9 cellular contexts compared by ENCODE assay signal in the genomic region with DNA sequence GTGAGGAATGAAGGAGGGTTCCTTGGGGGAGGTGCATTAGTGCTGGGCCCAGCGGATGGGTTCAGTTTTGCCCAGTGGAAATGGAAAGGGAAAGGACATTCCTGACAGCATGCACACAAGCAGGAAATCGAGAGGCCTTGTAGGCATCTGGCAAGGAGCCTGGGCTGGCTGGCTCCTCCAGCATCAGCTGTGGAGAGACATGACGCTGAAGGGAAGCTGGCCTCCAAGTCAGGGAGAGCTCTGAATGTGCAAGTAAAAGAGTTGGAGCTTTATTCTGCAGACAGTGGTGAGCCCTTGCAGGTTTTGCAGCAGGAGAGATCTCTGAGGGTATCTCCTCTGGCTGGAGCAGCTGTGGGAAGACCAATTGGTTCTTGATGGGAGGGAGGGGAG.
DNase-seq lines count a peak whose midpoint lies in the region; ATAC-seq and TF ChIP-seq lines count a peak whose summit lies in the region.
"Had no signal": no experiment of that assay in that cellular context is flagged by ENCODE, and none has a peak within 500 bp of the region (broad histone marks: within the 10 kb centered on the region; RNA-seq: fewer than 3 reads in every experiment).

No MANE protein-coding gene starts in this region.

- intact Hi-C loops in body of pancreas (cut with DNase I), result no loop called here

- ATAC-seq in body of pancreas (peak; percentile 75), HG03521 (IDR thresholded peaks at IDR 0.05; ENCODE audit: unreplicated experiment) (no peak), GM21381 (IDR thresholded peaks at IDR 0.05; ENCODE audit: unreplicated experiment) (no peak)

- TF ChIP-seq POLR2A in body of pancreas (IDR thresholded peaks at IDR 0.05), result no peak

- H3K36me3 ChIP-seq in body of pancreas (replicated peaks in 1 of 2; ENCODE audit: insufficient read depth in 1 of 2, low read depth in 2 of 2) (no peaks in the 10 kb centered on the region), hepatocyte (replicated peaks; ENCODE audit: insufficient read depth, low read depth) (no peaks in the 10 kb centered on the region), smooth muscle cell (ENCODE audit: low read depth) (no peaks in the 10 kb centered on the region)

- WGBS in body of pancreas, 2 donors, result 2 to 17% methylated on average over 3 of the region's 3 CpGs
- 56% methylated on average over 3 of the region's 3 CpGs for WGBS in hepatocyte (ENCODE audit: low lambda C conversion rate, missing lambda C conversion rate)
- 46% methylated on average over 3 of the region's 3 CpGs for WGBS in smooth muscle cell (ENCODE audit: low lambda C conversion rate)

- H3K4me2 ChIP-seq in hepatocyte (peak overlapping the region; percentile 45), smooth muscle cell (no peak overlapping the region)

- no peak overlapping the region for H3K9ac ChIP-seq in smooth muscle cell (ENCODE audit: low read depth)

- H3K27ac ChIP-seq in body of pancreas (peak overlapping the region; percentile 86 to 94 (median 89)), hepatocyte (peak overlapping the region; percentile 92), smooth muscle cell (ENCODE audit: low read depth) (no peak overlapping the region)

- TF ChIP-seq CTCF in body of pancreas (IDR thresholded peaks at IDR 0.05), result no peak
- no peak for TF ChIP-seq CTCF in hepatocyte (IDR thresholded peaks at IDR 0.05; ENCODE audit: poor library complexity)
- TF ChIP-seq CTCF in smooth muscle cell (IDR thresholded peaks at IDR 0.05; ENCODE audit: borderline replicate concordance, insufficient read depth, poor library complexity, severe bottlenecking), result no peak

- H3K4me1 ChIP-seq in body of pancreas (peaks cover 53% of the 10 kb centered on the region), hepatocyte (ENCODE audit: insufficient read depth) (peaks cover 31% of the 10 kb centered on the region), smooth muscle cell (ENCODE audit: low read depth) (no peaks in the 10 kb centered on the region)

- H3K4me3 ChIP-seq in body of pancreas (no peak overlapping the region), hepatocyte (no peak overlapping the region), smooth muscle cell (no peak overlapping the region)

- no peaks in the 10 kb centered on the region for H3K9me3 ChIP-seq in body of pancreas
- H3K9me3 ChIP-seq in hepatocyte (ENCODE audit: low read depth), result no peaks in the 10 kb centered on the region
- no peaks in the 10 kb centered on the region for H3K9me3 ChIP-seq in smooth muscle cell (replicated peaks; ENCODE audit: low read depth)

- H3K27me3 ChIP-seq in body of pancreas, result no peaks in the 10 kb centered on the region
- H3K27me3 ChIP-seq in hepatocyte, result no peaks in the 10 kb centered on the region
- H3K27me3 ChIP-seq in smooth muscle cell (ENCODE audit: low read depth), result no peaks in the 10 kb centered on the region

- no peaks in the 10 kb centered on the region for H3K79me2 ChIP-seq in hepatocyte
- H3K79me2 ChIP-seq in smooth muscle cell (ENCODE audit: low read depth), result no peaks in the 10 kb centered on the region

- no peaks in the 10 kb centered on the region for H4K20me1 ChIP-seq in hepatocyte (ENCODE audit: insufficient read depth, poor library complexity, severe bottlenecking)
- no peaks in the 10 kb centered on the region for H4K20me1 ChIP-seq in smooth muscle cell (ENCODE audit: low read depth)

- H3K9me2 ChIP-seq in hepatocyte (replicated peaks; ENCODE audit: insufficient read depth), result no peaks in the 10 kb centered on the region

- H2AFZ ChIP-seq in hepatocyte (peak overlapping the region; percentile 24), smooth muscle cell (ENCODE audit: low read depth) (peak overlapping the region; percentile 36)

- peak; percentile 80 for DNase-seq in HCEC 1CT
- peak; percentile 84 to 91 (median 87) for DNase-seq in body of pancreas
- DNase-seq in hepatocyte (ENCODE audit: low spot score), result peak; percentile 78
- no peak for DNase-seq in smooth muscle cell (lab: John Stamatoyannopoulos, UW; ENCODE audit: unreplicated experiment)
- DNase-seq in GDM1 (lab: John Stamatoyannopoulos, UW), result no peak
- DNase-seq in T-helper 2 cell, result no peak
- DNase-seq: NCI-H187 treated with DMSO at 0.1 percent for 48 hours had no signal

- H3F3A ChIP-seq in smooth muscle cell (ENCODE audit: low read depth), result no peaks in the 10 kb centered on the region

Comparison
In these comparisons a context has a peak if more than half of its experiments do, and no peak if none do; other contexts are left out.
1. DNase-seq: peak in HCEC 1CT (single experiment), body of pancreas (4 of 4) and hepatocyte (single experiment); none in smooth muscle cell (single experiment), GDM1 (single experiment) and T-helper 2 cell (0 of 5).